ENCODE assay signal across 21 cellular contexts in genomic region chr15:27086800-27087199, GRCh38.
"Had no signal": no experiment of that assay in that cellular context is flagged by ENCODE, and none has a peak within 500 bp of the region (broad histone marks: within the 10 kb centered on the region; RNA-seq: fewer than 3 reads in every experiment).

No MANE protein-coding gene starts in this region.

- H3K4me3 Mint-ChIP-seq: activated CD4-positive, alpha-beta memory T cell treated with anti-CD3 and anti-CD28 coated beads for 36 hours; activated naive CD4-positive, alpha-beta T cell treated with anti-CD3 and anti-CD28 coated beads, Interleukin-2, amount 10 ng/mL, durations not matched to agents 7 days and 5 days; activated T-cell treated with anti-CD3 and anti-CD28 coated beads, Interleukin-2, amount 50 U/mL, for 72 hours; naive thymus-derived CD8-positive, alpha-beta T cell; stimulated activated naive B cell treated with anti-CD40 and anti-IgM and Interleukin-4, amounts not matched to agents 10 μg/mL and 1 μg/mL and 100 μg/mL, for 72 hours; T-helper 1 cell treated with Interleukin-12 subunit alpha and Interleukin-12 subunit beta and Interleukin-4 antibody, amounts not matched to agents 30 μg/mL and 1 μg/mL, for 36 hours had no signal

- ATAC-seq: activated T-cell treated with anti-CD3 and anti-CD28 coated beads, Interleukin-2, amount 50 U/mL, for 72 hours; left lobe of liver; naive thymus-derived CD8-positive, alpha-beta T cell; stimulated activated naive B cell treated with anti-CD40 and anti-IgM and Interleukin-4, amounts not matched to agents 10 μg/mL and 1 μg/mL and 100 μg/mL, for 72 hours had no signal

- DNase-seq: activated CD4-positive, alpha-beta memory T cell treated with anti-CD3 and anti-CD28 coated beads for 36 hours; activated CD4-positive, alpha-beta T cell treated with anti-CD3 and anti-CD28 coated beads for 4 hours; activated CD4-positive, CD25-positive, alpha-beta regulatory T cell; activated effector memory CD4-positive, alpha-beta T cell treated with Interleukin-2 at 50 U/mL for 16 hours; activated naive CD4-positive, alpha-beta T cell treated with anti-CD3 and anti-CD28 coated beads, Interleukin-2, amount 10 ng/mL, durations not matched to agents 7 days and 5 days; activated T-cell treated with anti-CD3 and anti-CD28 coated beads, Interleukin-2, amount 50 U/mL, for 72 hours; amygdala; cerebellar nuclear complex; cortex of kidney; naive thymus-derived CD8-positive, alpha-beta T cell; sigmoid colon; stimulated activated CD4-positive, alpha-beta T cell treated with anti-CD3 and anti-CD28 coated beads, Interleukin-2, amount 100 ng/mL, for 48 hours; stimulated activated CD8-positive, alpha-beta memory T cell treated with anti-CD3 and anti-CD28 coated beads, Interleukin-4, amount 100 ng/mL, for 48 hours; stimulated activated naive B cell treated with anti-CD40 and anti-IgM and Interleukin-4, amounts not matched to agents 10 μg/mL and 1 μg/mL and 100 μg/mL, for 72 hours; upper lobe of right lung had no signal

- H3K27me3 Mint-ChIP-seq: activated CD4-positive, alpha-beta memory T cell treated with anti-CD3 and anti-CD28 coated beads for 36 hours; activated naive CD4-positive, alpha-beta T cell treated with anti-CD3 and anti-CD28 coated beads, Interleukin-2, amount 10 ng/mL, durations not matched to agents 7 days and 5 days; naive thymus-derived CD8-positive, alpha-beta T cell; stimulated activated naive B cell treated with anti-CD40 and anti-IgM and Interleukin-4, amounts not matched to agents 10 μg/mL and 1 μg/mL and 100 μg/mL, for 72 hours had no signal

- H3K27ac Mint-ChIP-seq: activated CD4-positive, alpha-beta memory T cell treated with anti-CD3 and anti-CD28 coated beads for 36 hours; activated naive CD4-positive, alpha-beta T cell treated with anti-CD3 and anti-CD28 coated beads, Interleukin-2, amount 10 ng/mL, durations not matched to agents 7 days and 5 days; activated T-cell treated with anti-CD3 and anti-CD28 coated beads, Interleukin-2, amount 50 U/mL, for 72 hours; naive thymus-derived CD8-positive, alpha-beta T cell; stimulated activated naive B cell treated with anti-CD40 and anti-IgM and Interleukin-4, amounts not matched to agents 10 μg/mL and 1 μg/mL and 100 μg/mL, for 72 hours; T-helper 1 cell treated with Interleukin-12 subunit alpha and Interleukin-12 subunit beta and Interleukin-4 antibody, amounts not matched to agents 30 μg/mL and 1 μg/mL, for 36 hours had no signal

- H3K36me3 Mint-ChIP-seq: activated CD4-positive, alpha-beta memory T cell treated with anti-CD3 and anti-CD28 coated beads for 36 hours; activated naive CD4-positive, alpha-beta T cell treated with anti-CD3 and anti-CD28 coated beads, Interleukin-2, amount 10 ng/mL, durations not matched to agents 7 days and 5 days; stimulated activated naive B cell treated with anti-CD40 and anti-IgM and Interleukin-4, amounts not matched to agents 10 μg/mL and 1 μg/mL and 100 μg/mL, for 72 hours had no signal

- H3K27ac ChIP-seq: epithelial cell of prostate, heart right ventricle, parathyroid adenoma, sigmoid colon, thoracic aorta, upper lobe of right lung had no signal

- H3K4me1 Mint-ChIP-seq: activated naive CD4-positive, alpha-beta T cell treated with anti-CD3 and anti-CD28 coated beads, Interleukin-2, amount 10 ng/mL, durations not matched to agents 7 days and 5 days; naive thymus-derived CD8-positive, alpha-beta T cell; stimulated activated naive B cell treated with anti-CD40 and anti-IgM and Interleukin-4, amounts not matched to agents 10 μg/mL and 1 μg/mL and 100 μg/mL, for 72 hours had no signal
